Comparison of ENCODE assay signal across 1 cellular context in the genomic region with DNA sequence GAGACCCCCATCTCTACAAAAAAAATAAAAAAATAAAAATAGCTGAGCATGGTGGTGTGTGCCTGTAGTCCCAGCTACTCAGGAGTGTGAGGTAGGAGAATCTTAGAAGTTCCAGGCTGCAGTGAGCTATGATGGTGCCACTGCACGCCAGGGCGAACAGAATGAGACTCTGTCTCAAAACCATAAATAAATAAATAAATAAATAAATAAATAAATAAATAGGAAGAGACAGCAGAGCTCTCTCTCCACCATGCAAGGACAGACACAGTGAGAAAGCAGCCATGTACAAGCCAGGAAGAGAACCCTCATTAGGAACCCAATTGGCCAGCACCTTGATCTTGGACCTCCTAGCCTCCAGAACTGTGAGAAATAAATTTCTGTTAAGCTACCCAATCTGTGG.
TF ChIP-seq lines count a peak whose summit lies in the region.

No MANE protein-coding gene starts in this region.

TF ChIP-seq in HEK293, 187 proteins besides CTCF, POLR2A, EP300 and RAD21 (continued from another document):
- TF ChIP-seq AEBP2 (tag by site-specific recombination; IDR thresholded peaks at IDR 0.05; ENCODE audit: borderline replicate concordance) (0 out of 2 replicates have a peak, but pooled peaks have one; percentile 36), ZNF548 (tag by site-specific recombination; IDR thresholded peaks at IDR 0.05) (0 out of 2 replicates have a peak, but pooled peaks have one; percentile 40), ZSCAN16 (tag by site-specific recombination; IDR thresholded peaks at IDR 0.05) (no peak), ZNF302 (tag by site-specific recombination; IDR thresholded peaks at IDR 0.05; ENCODE audit: low read depth) (no peak), ZNF223 (tag by site-specific recombination; IDR thresholded peaks at IDR 0.05) (no peak), ZNF354C (tag by site-specific recombination; IDR thresholded peaks at IDR 0.05; ENCODE audit: borderline replicate concordance, low read depth) (peak; percentile 76; the same call in 1 of the 2 replicates), ZNF623 (tag by site-specific recombination; IDR thresholded peaks at IDR 0.05) (peak; percentile 81), ZNF747 (tag by site-specific recombination; IDR thresholded peaks at IDR 0.05) (no peak), ZNF16 (tag by site-specific recombination; IDR thresholded peaks at IDR 0.05; ENCODE audit: low read depth) (0 out of 2 replicates have a peak, but pooled peaks have one; percentile 21), ZNF580 (tag by site-specific recombination; IDR thresholded peaks at IDR 0.05) (0 out of 2 replicates have a peak, but pooled peaks have one; percentile 49), ZNF843 (tag by site-specific recombination; IDR thresholded peaks at IDR 0.05) (no peak), ZNF558 (tag by site-specific recombination; IDR thresholded peaks at IDR 0.05) (peak; percentile 62), PBX3 (CRISPR knock-in tag; IDR thresholded peaks at IDR 0.05) (no peak), WT1 (tag by site-specific recombination; IDR thresholded peaks at IDR 0.05) (0 out of 2 replicates have a peak, but pooled peaks have one; percentile 18), ZNF292 (tag by site-specific recombination; IDR thresholded peaks at IDR 0.05; ENCODE audit: borderline replicate concordance, low read depth) (0 out of 2 replicates have a peak, but pooled peaks have one; percentile 73), ZNF140 (tag by site-specific recombination; IDR thresholded peaks at IDR 0.05) (peak; percentile 72; the same call in 1 of the 2 replicates), ZNF449 (tag by site-specific recombination; IDR thresholded peaks at IDR 0.05) (no peak), ZNF624 (tag by site-specific recombination; IDR thresholded peaks at IDR 0.05) (no peak), ZNF777 (tag by site-specific recombination; IDR thresholded peaks at IDR 0.05; ENCODE audit: borderline replicate concordance) (no peak), ZNF610 (tag by site-specific recombination; IDR thresholded peaks at IDR 0.05; ENCODE audit: borderline replicate concordance) (peak; percentile 45; the same call in 1 of the 2 replicates), ZNF23 (tag by site-specific recombination; IDR thresholded peaks at IDR 0.05; ENCODE audit: borderline replicate concordance) (no peak), ZNF341 (tag by site-specific recombination; IDR thresholded peaks at IDR 0.05; ENCODE audit: low read depth) (0 out of 2 replicates have a peak, but pooled peaks have one; percentile 34), ZNF426 (tag by site-specific recombination; IDR thresholded peaks at IDR 0.05) (peak; percentile 82)
- TF ChIP-seq, protein P1, sequence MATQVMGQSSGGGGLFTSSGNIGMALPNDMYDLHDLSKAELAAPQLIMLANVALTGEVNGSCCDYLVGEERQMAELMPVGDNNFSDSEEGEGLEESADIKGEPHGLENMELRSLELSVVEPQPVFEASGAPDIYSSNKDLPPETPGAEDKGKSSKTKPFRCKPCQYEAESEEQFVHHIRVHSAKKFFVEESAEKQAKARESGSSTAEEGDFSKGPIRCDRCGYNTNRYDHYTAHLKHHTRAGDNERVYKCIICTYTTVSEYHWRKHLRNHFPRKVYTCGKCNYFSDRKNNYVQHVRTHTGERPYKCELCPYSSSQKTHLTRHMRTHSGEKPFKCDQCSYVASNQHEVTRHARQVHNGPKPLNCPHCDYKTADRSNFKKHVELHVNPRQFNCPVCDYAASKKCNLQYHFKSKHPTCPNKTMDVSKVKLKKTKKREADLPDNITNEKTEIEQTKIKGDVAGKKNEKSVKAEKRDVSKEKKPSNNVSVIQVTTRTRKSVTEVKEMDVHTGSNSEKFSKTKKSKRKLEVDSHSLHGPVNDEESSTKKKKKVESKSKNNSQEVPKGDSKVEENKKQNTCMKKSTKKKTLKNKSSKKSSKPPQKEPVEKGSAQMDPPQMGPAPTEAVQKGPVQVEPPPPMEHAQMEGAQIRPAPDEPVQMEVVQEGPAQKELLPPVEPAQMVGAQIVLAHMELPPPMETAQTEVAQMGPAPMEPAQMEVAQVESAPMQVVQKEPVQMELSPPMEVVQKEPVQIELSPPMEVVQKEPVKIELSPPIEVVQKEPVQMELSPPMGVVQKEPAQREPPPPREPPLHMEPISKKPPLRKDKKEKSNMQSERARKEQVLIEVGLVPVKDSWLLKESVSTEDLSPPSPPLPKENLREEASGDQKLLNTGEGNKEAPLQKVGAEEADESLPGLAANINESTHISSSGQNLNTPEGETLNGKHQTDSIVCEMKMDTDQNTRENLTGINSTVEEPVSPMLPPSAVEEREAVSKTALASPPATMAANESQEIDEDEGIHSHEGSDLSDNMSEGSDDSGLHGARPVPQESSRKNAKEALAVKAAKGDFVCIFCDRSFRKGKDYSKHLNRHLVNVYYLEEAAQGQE (tag by site-specific recombination; IDR thresholded peaks at IDR 0.05): peak; percentile 66
- TF ChIP-seq, protein P2, sequence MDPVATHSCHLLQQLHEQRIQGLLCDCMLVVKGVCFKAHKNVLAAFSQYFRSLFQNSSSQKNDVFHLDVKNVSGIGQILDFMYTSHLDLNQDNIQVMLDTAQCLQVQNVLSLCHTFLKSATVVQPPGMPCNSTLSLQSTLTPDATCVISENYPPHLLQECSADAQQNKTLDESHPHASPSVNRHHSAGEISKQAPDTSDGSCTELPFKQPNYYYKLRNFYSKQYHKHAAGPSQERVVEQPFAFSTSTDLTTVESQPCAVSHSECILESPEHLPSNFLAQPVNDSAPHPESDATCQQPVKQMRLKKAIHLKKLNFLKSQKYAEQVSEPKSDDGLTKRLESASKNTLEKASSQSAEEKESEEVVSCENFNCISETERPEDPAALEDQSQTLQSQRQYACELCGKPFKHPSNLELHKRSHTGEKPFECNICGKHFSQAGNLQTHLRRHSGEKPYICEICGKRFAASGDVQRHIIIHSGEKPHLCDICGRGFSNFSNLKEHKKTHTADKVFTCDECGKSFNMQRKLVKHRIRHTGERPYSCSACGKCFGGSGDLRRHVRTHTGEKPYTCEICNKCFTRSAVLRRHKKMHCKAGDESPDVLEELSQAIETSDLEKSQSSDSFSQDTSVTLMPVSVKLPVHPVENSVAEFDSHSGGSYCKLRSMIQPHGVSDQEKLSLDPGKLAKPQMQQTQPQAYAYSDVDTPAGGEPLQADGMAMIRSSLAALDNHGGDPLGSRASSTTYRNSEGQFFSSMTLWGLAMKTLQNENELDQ (tag by site-specific recombination; IDR thresholded peaks at IDR 0.05; ENCODE audit: low read depth): no peak
- TF ChIP-seq, protein P3, sequence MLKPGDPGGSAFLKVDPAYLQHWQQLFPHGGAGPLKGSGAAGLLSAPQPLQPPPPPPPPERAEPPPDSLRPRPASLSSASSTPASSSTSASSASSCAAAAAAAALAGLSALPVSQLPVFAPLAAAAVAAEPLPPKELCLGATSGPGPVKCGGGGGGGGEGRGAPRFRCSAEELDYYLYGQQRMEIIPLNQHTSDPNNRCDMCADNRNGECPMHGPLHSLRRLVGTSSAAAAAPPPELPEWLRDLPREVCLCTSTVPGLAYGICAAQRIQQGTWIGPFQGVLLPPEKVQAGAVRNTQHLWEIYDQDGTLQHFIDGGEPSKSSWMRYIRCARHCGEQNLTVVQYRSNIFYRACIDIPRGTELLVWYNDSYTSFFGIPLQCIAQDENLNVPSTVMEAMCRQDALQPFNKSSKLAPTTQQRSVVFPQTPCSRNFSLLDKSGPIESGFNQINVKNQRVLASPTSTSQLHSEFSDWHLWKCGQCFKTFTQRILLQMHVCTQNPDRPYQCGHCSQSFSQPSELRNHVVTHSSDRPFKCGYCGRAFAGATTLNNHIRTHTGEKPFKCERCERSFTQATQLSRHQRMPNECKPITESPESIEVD (tag by site-specific recombination; IDR thresholded peaks at IDR 0.05): no peak
